8 cellular contexts compared by ENCODE assay signal in genomic region chr20:46400828-46401477, GRCh38. TPM values are rescaled to one million over a fixed set of nuclear protein-coding genes. Genes with fewer than 3 reads are reported as not detected.
A peak's percentile ranks its signal among the peaks of the same experiment; 100 is the strongest.
DNase-seq lines count a peak whose midpoint lies in the region; ATAC-seq and TF ChIP-seq lines count a peak whose summit lies in the region.

No MANE protein-coding gene starts in this region.

- peak overlapping the region; percentile 73 for H3K4me3 Mint-ChIP-seq in activated T-helper 2 cell treated with anti-CD3 and anti-CD28 coated beads, Interferon-gamma antibody, Interleukin-2, Interleukin-4, amounts not matched to agents 10 μg/mL and 5 μg/mL and 100 μg/mL, durations not matched to agents 14 hours and 24 hours and 36 hours (ENCODE audit: low read depth)

- no peak for TF ChIP-seq POLR2A in suprapubic skin (IDR thresholded peaks at IDR 0.05)

- WGBS in heart right ventricle, 2 donors = 19 to 28% methylated on average over 6 of the region's 6 CpGs
- 41% methylated on average over 6 of the region's 6 CpGs for WGBS in hepatocyte (ENCODE audit: low lambda C conversion rate, missing lambda C conversion rate)
- 15% methylated on average over 6 of the region's 6 CpGs for WGBS in suprapubic skin

- no peak overlapping the region for H2AFZ ChIP-seq in hepatocyte

- peak overlapping the region; percentile 63 for H3K4me2 ChIP-seq in hepatocyte

- H3K9me3 Mint-ChIP-seq in activated T-helper 2 cell treated with anti-CD3 and anti-CD28 coated beads, Interferon-gamma antibody, Interleukin-2, Interleukin-4, amounts not matched to agents 10 μg/mL and 5 μg/mL and 100 μg/mL, durations not matched to agents 14 hours and 24 hours and 36 hours = no peaks in the 10 kb centered on the region

- intact Hi-C loops in heart right ventricle (cut with DNase I) = loop anchor here in 3 of 10 donors (5.0 kb wide), 2 partner anchors 34 to 39 kb away; no protein-coding TSS in a partner anchor
- intact Hi-C loops in Right ventricle myocardium inferior (cut with DNase I) = no loop called here
- intact Hi-C loops in activated T-helper 2 cell treated with anti-CD3 and anti-CD28 coated beads, Interferon-gamma antibody, Interleukin-2, Interleukin-4, amounts not matched to agents 10 μg/mL and 5 μg/mL and 100 μg/mL, durations not matched to agents 14 hours and 24 hours and 36 hours (cut with micrococcal nuclease) = loop anchor here (1.0 to 5.0 kb wide), 3 partner anchors 37 to 286 kb away; partner anchors contain the start of gene TP53RK

- no peak for DNase-seq in heart right ventricle
- no peak for DNase-seq in Right ventricle myocardium inferior (ENCODE audit: missing footprints)
- peak; percentile 29 for DNase-seq in activated T-helper 2 cell treated with anti-CD3 and anti-CD28 coated beads, Interferon-gamma antibody, Interleukin-2, Interleukin-4, amounts not matched to agents 10 μg/mL and 5 μg/mL and 100 μg/mL, durations not matched to agents 14 hours and 24 hours and 36 hours (ENCODE audit: low spot score)
- peak; percentile 13 for DNase-seq in hepatocyte (ENCODE audit: low spot score)
- DNase-seq in suprapubic skin (ENCODE audit: low spot score in 2 of 2) = no peak
- DNase-seq in DMS79 (lab: John Stamatoyannopoulos, UW) = no peak

- TF ChIP-seq EP300 in suprapubic skin (IDR thresholded peaks at IDR 0.05) = no peak

- peaks cover 87% of the 10 kb centered on the region for H3K79me2 ChIP-seq in hepatocyte

- peaks cover 56% of the 10 kb centered on the region for H3K4me1 Mint-ChIP-seq in activated T-helper 2 cell treated with anti-CD3 and anti-CD28 coated beads, Interferon-gamma antibody, Interleukin-2, Interleukin-4, amounts not matched to agents 10 μg/mL and 5 μg/mL and 100 μg/mL, durations not matched to agents 14 hours and 24 hours and 36 hours (ENCODE audit: low read depth)

- H4K20me1 ChIP-seq in hepatocyte (ENCODE audit: insufficient read depth, poor library complexity, severe bottlenecking) = peaks cover 13% of the 10 kb centered on the region

- ATAC-seq in heart right ventricle (peak in 2 of 8 donors; percentile 6 to 47), Right ventricle myocardium inferior (no peak), GM19328 (IDR thresholded peaks at IDR 0.05; ENCODE audit: unreplicated experiment) (no peak), HG02642 (IDR thresholded peaks at IDR 0.05; ENCODE audit: poor library complexity, unreplicated experiment) (no peak)

- peaks cover 50% of the 10 kb centered on the region for H3K36me3 Mint-ChIP-seq in activated T-helper 2 cell treated with anti-CD3 and anti-CD28 coated beads, Interferon-gamma antibody, Interleukin-2, Interleukin-4, amounts not matched to agents 10 μg/mL and 5 μg/mL and 100 μg/mL, durations not matched to agents 14 hours and 24 hours and 36 hours (ENCODE audit: low read depth)

- H3K27me3 ChIP-seq in heart right ventricle (no peaks in the 10 kb centered on the region), hepatocyte (no peaks in the 10 kb centered on the region), suprapubic skin (no peaks in the 10 kb centered on the region)

- H3K4me1 ChIP-seq in heart right ventricle (peaks cover 34 to 89% (median 76%) of the 10 kb centered on the region in 9 donors), hepatocyte (ENCODE audit: insufficient read depth) (peaks cover 34% of the 10 kb centered on the region), suprapubic skin (peaks cover 72% of the 10 kb centered on the region)

- no peaks in the 10 kb centered on the region for H3K9me2 ChIP-seq in hepatocyte (replicated peaks; ENCODE audit: insufficient read depth)

- H3K36me3 ChIP-seq in heart right ventricle = peaks cover 0 to 36% (median 4%) of the 10 kb centered on the region in 9 donors
- H3K36me3 ChIP-seq in hepatocyte (replicated peaks; ENCODE audit: insufficient read depth, low read depth) = no peaks in the 10 kb centered on the region
- peaks cover 6% of the 10 kb centered on the region for H3K36me3 ChIP-seq in suprapubic skin

- H3K27ac Mint-ChIP-seq in activated T-helper 2 cell treated with anti-CD3 and anti-CD28 coated beads, Interferon-gamma antibody, Interleukin-2, Interleukin-4, amounts not matched to agents 10 μg/mL and 5 μg/mL and 100 μg/mL, durations not matched to agents 14 hours and 24 hours and 36 hours = peak overlapping the region; percentile 84

- H3K27me3 Mint-ChIP-seq in activated T-helper 2 cell treated with anti-CD3 and anti-CD28 coated beads, Interferon-gamma antibody, Interleukin-2, Interleukin-4, amounts not matched to agents 10 μg/mL and 5 μg/mL and 100 μg/mL, durations not matched to agents 14 hours and 24 hours and 36 hours (ENCODE audit: low read depth) = no peaks in the 10 kb centered on the region

- TF ChIP-seq CTCF in heart right ventricle (IDR thresholded peaks at IDR 0.05) = no peak
- TF ChIP-seq CTCF in hepatocyte (IDR thresholded peaks at IDR 0.05; ENCODE audit: poor library complexity) = no peak
- TF ChIP-seq CTCF in suprapubic skin (IDR thresholded peaks at IDR 0.05) = no peak

- H3K27ac ChIP-seq in heart right ventricle (peak overlapping the region; percentile 42 to 81 (median 72)), hepatocyte (peak overlapping the region; percentile 83), suprapubic skin (peak overlapping the region; percentile 87)

- H3K4me3 ChIP-seq in heart right ventricle (peak overlapping the region in 6 of 10 donors; percentile 0 to 26 (median 8)), hepatocyte (no peak overlapping the region), suprapubic skin (peak overlapping the region; percentile 17)

- no peaks in the 10 kb centered on the region for H3K9me3 ChIP-seq in heart right ventricle
- H3K9me3 ChIP-seq in hepatocyte (ENCODE audit: low read depth) = no peaks in the 10 kb centered on the region
- no peaks in the 10 kb centered on the region for H3K9me3 ChIP-seq in suprapubic skin

RNA-seq across cellular contexts. Expression of gene ELMO2, which starts 5.5 kb away (rescaled TPM):
- 10 to 100 TPM; 23.6 to 46.0 (median 28.9) TPM for total RNA-seq in heart right ventricle
- polyA plus RNA-seq in heart right ventricle = 10 to 100 TPM; 17.2 to 20.2 TPM
- 38.7 TPM for total RNA-seq in Right ventricle myocardium inferior
- total RNA-seq in activated T-helper 2 cell treated with anti-CD3 and anti-CD28 coated beads, Interferon-gamma antibody, Interleukin-2, Interleukin-4, amounts not matched to agents 10 μg/mL and 5 μg/mL and 100 μg/mL, durations not matched to agents 14 hours and 24 hours and 36 hours = 59.1 and 63.2 TPM in 2 replicates
- 42.3 and 50.5 TPM in 2 replicates for total RNA-seq in hepatocyte
- 32.8 and 35.0 TPM in 2 replicates for polyA plus RNA-seq in hepatocyte
- total RNA-seq in suprapubic skin = 10 to 100 TPM; 46.7 to 62.4 (median 55.1) TPM

Comparison
In these comparisons a context has a peak if more than half of its experiments do, and no peak if none do; other contexts are left out.
1. DNase-seq: peak in activated T-helper 2 cell treated with anti-CD3 and anti-CD28 coated beads, Interferon-gamma antibody, Interleukin-2, Interleukin-4, amounts not matched to agents 10 μg/mL and 5 μg/mL and 100 μg/mL, durations not matched to agents 14 hours and 24 hours and 36 hours (single experiment) and hepatocyte (single experiment); none in heart right ventricle (0 of 2), Right ventricle myocardium inferior (single experiment), suprapubic skin (0 of 2) and DMS79 (single experiment).
2. Peak in every context shown above with its lines, with median percentiles within 50 percentile points of each other: H3K27ac ChIP-seq.